ENCODE assay signal across 8 cellular contexts in the genomic region with DNA sequence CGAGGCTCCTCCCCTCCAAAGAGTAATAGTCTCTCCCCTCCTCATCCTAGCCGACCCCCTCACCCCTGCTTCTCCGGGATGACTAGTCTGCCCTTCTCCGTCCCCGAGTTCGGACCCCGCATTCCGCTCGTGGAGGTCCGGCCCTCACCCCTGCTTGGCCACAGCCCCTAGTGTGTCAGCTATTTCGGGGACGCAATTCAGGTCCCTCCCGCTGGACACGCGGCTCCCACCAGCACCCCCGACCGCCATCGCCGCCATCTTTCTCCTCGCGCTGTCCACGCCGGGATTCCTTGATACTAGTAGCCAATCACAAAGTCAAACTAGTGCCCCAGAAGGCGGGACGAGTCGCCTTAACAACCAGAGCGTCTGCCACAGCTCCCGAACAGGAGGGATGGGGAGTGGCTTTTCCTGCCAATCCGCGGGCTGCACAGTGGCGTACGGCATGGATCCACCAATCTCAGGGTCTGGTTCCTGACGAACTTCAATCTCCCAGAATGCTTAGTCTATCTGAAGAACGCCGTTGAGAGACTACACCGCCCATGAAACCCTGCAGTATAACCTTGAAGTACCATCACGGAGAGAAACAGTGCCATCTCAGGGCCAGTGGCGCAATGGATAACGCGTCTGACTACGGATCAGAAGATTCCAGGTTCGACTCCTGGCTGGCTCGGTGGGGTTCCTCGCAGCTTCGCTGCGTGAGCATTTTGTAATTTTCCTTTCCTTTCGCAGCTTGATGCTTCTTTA. TPM values are rescaled to one million over a fixed set of nuclear protein-coding genes. Genes with fewer than 3 reads are reported as not detected.
DNase-seq lines count a peak whose midpoint lies in the region; ATAC-seq and TF ChIP-seq lines count a peak whose summit lies in the region.

A gene (minus strand): TSS at position 273 of the 744 bp plus-strand sequence. CDS start 15 bp downstream, at position 258.

- H3K9me2 ChIP-seq in PC-9 (ENCODE audit: insufficient read depth), result no peaks in the 10 kb centered on the region

- TF ChIP-seq CTCF in PC-9 (conservative IDR thresholded peaks at IDR 0.05), result no peak

- H3K9me3 ChIP-seq in PC-9 (ENCODE audit: insufficient read depth, low read depth), result no peaks in the 10 kb centered on the region

- H3K27ac ChIP-seq in PC-9, result peak within 1 kb of the TSS; percentile 42

- H3K4me3 ChIP-seq in PC-9, result peak within 1 kb of the TSS; percentile 85

- intact Hi-C loops in PC-9 (cut with micrococcal nuclease; ENCODE audit: unreplicated experiment), result loop anchor here (5.0 kb wide), 1 partner anchor 128 kb away; a partner anchor contains a TSS

- POLR2A ChIA-PET in PC-9 (lab: Charles Lee; ENCODE audit: unreplicated experiment), result interaction anchor here (0.6 to 1.0 kb wide), 6 partner anchors 53 to 497 kb away, joined by 3 to 13 read pairs (median 4); a partner anchor contains a TSS

- peak; percentile 94 for DNase-seq in DMS53 treated with DMSO at 0.1 percent for 48 hours (lab: John Stamatoyannopoulos, UW; ENCODE audit: unreplicated experiment)
- peak; percentile 100 for DNase-seq in KBM-7
- peak; percentile 94 to 98 for DNase-seq in PC-9
- DNase-seq in activated T-cell treated with anti-CD3 and anti-CD28 coated beads, Interleukin-2, amount 50 U/mL, for 1 hour, result peak; percentile 96
- DNase-seq in erythroblast (lab: John Stamatoyannopoulos, UW), result peak; percentile 99
- DNase-seq in mucosa of gallbladder (ENCODE audit: low spot score), result peak; percentile 99
- DNase-seq in stimulated activated CD8-positive, alpha-beta memory T cell treated with anti-CD3 and anti-CD28 coated beads, Interleukin-4, amount 100 ng/mL, for 4 hours (ENCODE audit: low read depth in 2 of 2, low spot score in 1 of 2), result peak; percentile 96 to 97

- CTCF ChIA-PET in PC-9 (lab: Charles Lee), result interaction anchor here (0.6 to 1.6 kb wide), 3 partner anchors 26 to 106 kb away, joined by 3 to 8 read pairs (median 6); a partner anchor contains a TSS

- peaks cover 6% of the 10 kb centered on the region for H3F3A ChIP-seq in PC-9 (ENCODE audit: insufficient read depth, low read depth)

- in situ Hi-C loops in KBM-7 (cut with MboI; ENCODE audit: low pct_unique_long_range_greater_than_20kb, low sequenced_read_pairs), result no loop called here

- BruUV-seq in PC-9 (replicated peaks; lab: Mats Ljungman, UMichigan), result no TSS peak

- peaks cover 32% of the 10 kb centered on the region for H3K4me1 ChIP-seq in PC-9 (replicated peaks; ENCODE audit: insufficient read depth)

- H2AFZ ChIP-seq in PC-9, result peak within 1 kb of the TSS; percentile 89

- H3K36me3 ChIP-seq in PC-9 (ENCODE audit: low read depth), result peaks cover 21% of the 10 kb centered on the region

- peak within 1 kb of the TSS; percentile 95 for H3K4me2 ChIP-seq in PC-9

- peak; percentile 92 for TF ChIP-seq POLR2A in erythroblast (IDR thresholded peaks at IDR 0.05; ENCODE audit: low read length)

- no peaks in the 10 kb centered on the region for H3K27me3 ChIP-seq in PC-9 (ENCODE audit: insufficient read depth, low read depth)

- ATAC-seq in GM21723 (IDR thresholded peaks at IDR 0.05; ENCODE audit: unreplicated experiment), result peak; percentile 91

- peaks cover 19% of the 10 kb centered on the region for H3K79me2 ChIP-seq in PC-9 (ENCODE audit: low read depth)

- H4K20me1 ChIP-seq in PC-9 (ENCODE audit: insufficient read depth), result no peaks in the 10 kb centered on the region

RNA-seq across cellular contexts. Expression of the gene that starts here (rescaled TPM):
- total RNA-seq in PC-9 (2021) (58.6 and 73.2 TPM in 2 replicates), mucosa of gallbladder (51.0 TPM)

Comparison
In these comparisons a context has a peak if more than half of its experiments do, and no peak if none do; other contexts are left out.
1. Peak in every context shown above with its lines: DNase-seq, ATAC-seq, H3K4me3 ChIP-seq and H3K27ac ChIP-seq.